Comparison of ENCODE assay signal across 22 cellular contexts in genomic region chr11:115885446-115885978, GRCh38.
"Had no signal": no experiment of that assay in that cellular context is flagged by ENCODE, and none has a peak within 500 bp of the region (broad histone marks: within the 10 kb centered on the region; RNA-seq: fewer than 3 reads in every experiment).

No MANE protein-coding gene starts in this region.

- H3K4me3 Mint-ChIP-seq: activated B cell treated with CpG ODN at 0.5 μM for 24 hours; activated CD8-positive, alpha-beta T cell treated with anti-CD3 and anti-CD28 coated beads, Interleukin-2, amount 10 ng/mL, durations not matched to agents 7 days and 5 days; activated naive CD4-positive, alpha-beta T cell treated with anti-CD3 and anti-CD28 coated beads, Interleukin-2, amount 10 ng/mL, durations not matched to agents 7 days and 5 days; activated naive CD8-positive, alpha-beta T cell treated with anti-CD3 and anti-CD28 coated beads, Interleukin-2, amount 50 U/mL, for 24 hours; activated T-cell treated with anti-CD3 and anti-CD28 coated beads, Interleukin-2, amount 50 U/mL, for 4 hours; naive B cell; T-helper 2 cell treated with Interferon-gamma antibody and Interleukin-4, amounts not matched to agents 5 μg/mL and 100 μg/mL, for 36 hours had no signal

- H3K27ac ChIP-seq: thyroid gland, uterus had no signal

- H3K4me1 Mint-ChIP-seq: activated B cell treated with CpG ODN at 0.5 μM for 24 hours; activated naive CD4-positive, alpha-beta T cell treated with anti-CD3 and anti-CD28 coated beads, Interleukin-2, amount 10 ng/mL, durations not matched to agents 7 days and 5 days; activated naive CD8-positive, alpha-beta T cell treated with anti-CD3 and anti-CD28 coated beads, Interleukin-2, amount 50 U/mL, for 24 hours; naive B cell had no signal

- H3K4me2 ChIP-seq: SK-N-SH had no signal

- H3K9me3 ChIP-seq: SK-N-SH, thyroid gland, uterus had no signal

- H3K27me3 ChIP-seq: thyroid gland, uterus had no signal

- H3K27ac Mint-ChIP-seq: activated B cell treated with CpG ODN at 0.5 μM for 24 hours; activated CD8-positive, alpha-beta T cell treated with anti-CD3 and anti-CD28 coated beads, Interleukin-2, amount 10 ng/mL, durations not matched to agents 7 days and 5 days; activated naive CD4-positive, alpha-beta T cell treated with anti-CD3 and anti-CD28 coated beads, Interleukin-2, amount 10 ng/mL, durations not matched to agents 7 days and 5 days; activated naive CD8-positive, alpha-beta T cell treated with anti-CD3 and anti-CD28 coated beads, Interleukin-2, amount 50 U/mL, for 24 hours; naive B cell; T-helper 2 cell treated with Interferon-gamma antibody and Interleukin-4, amounts not matched to agents 5 μg/mL and 100 μg/mL, for 36 hours had no signal

- H3K9ac ChIP-seq: SK-N-SH had no signal

- DNase-seq: activated B cell treated with CpG ODN at 0.5 μM for 24 hours; activated CD4-positive, alpha-beta T cell treated with anti-CD3 and anti-CD28 coated beads for 48 hours; activated CD8-positive, alpha-beta T cell treated with anti-CD3 and anti-CD28 coated beads, Interleukin-2, amount 10 ng/mL, durations not matched to agents 7 days and 5 days; activated effector memory CD4-positive, alpha-beta T cell treated with Interleukin-2 at 50 U/mL for 16 hours; activated naive CD4-positive, alpha-beta T cell treated with anti-CD3 and anti-CD28 coated beads, Interleukin-2, amount 10 ng/mL, durations not matched to agents 7 days and 5 days; activated naive CD8-positive, alpha-beta T cell treated with anti-CD3 and anti-CD28 coated beads, Interleukin-2, amount 50 U/mL, for 24 hours; activated T-cell treated with anti-CD3 and anti-CD28 coated beads, Interleukin-2, amount 50 U/mL, for 4 hours; cerebellar nuclear complex; cortex of kidney; effector CD8-positive, alpha-beta T cell; hippocampal formation; islet precursor cell; left colon; naive B cell; occipital lobe; SK-N-SH; stimulated activated CD4-positive, alpha-beta T cell treated with anti-CD3 and anti-CD28 coated beads, Interleukin-2, amount 100 ng/mL, for 24 hours; stimulated activated naive CD4-positive, alpha-beta T cell treated with Interleukin-2 at 50 U/mL for 16 hours; thyroid gland; uterus had no signal

- H3K36me3 ChIP-seq: thyroid gland, uterus had no signal

- H3K27me3 Mint-ChIP-seq: activated naive CD4-positive, alpha-beta T cell treated with anti-CD3 and anti-CD28 coated beads, Interleukin-2, amount 10 ng/mL, durations not matched to agents 7 days and 5 days had no signal

- H3K36me3 Mint-ChIP-seq: activated naive CD4-positive, alpha-beta T cell treated with anti-CD3 and anti-CD28 coated beads, Interleukin-2, amount 10 ng/mL, durations not matched to agents 7 days and 5 days; naive B cell had no signal

- H3K4me1 ChIP-seq: thyroid gland, uterus had no signal

- H3K4me3 ChIP-seq: lung, thyroid gland, uterus had no signal
